Comparison of ENCODE assay signal across 18 cellular contexts in the genomic region with DNA sequence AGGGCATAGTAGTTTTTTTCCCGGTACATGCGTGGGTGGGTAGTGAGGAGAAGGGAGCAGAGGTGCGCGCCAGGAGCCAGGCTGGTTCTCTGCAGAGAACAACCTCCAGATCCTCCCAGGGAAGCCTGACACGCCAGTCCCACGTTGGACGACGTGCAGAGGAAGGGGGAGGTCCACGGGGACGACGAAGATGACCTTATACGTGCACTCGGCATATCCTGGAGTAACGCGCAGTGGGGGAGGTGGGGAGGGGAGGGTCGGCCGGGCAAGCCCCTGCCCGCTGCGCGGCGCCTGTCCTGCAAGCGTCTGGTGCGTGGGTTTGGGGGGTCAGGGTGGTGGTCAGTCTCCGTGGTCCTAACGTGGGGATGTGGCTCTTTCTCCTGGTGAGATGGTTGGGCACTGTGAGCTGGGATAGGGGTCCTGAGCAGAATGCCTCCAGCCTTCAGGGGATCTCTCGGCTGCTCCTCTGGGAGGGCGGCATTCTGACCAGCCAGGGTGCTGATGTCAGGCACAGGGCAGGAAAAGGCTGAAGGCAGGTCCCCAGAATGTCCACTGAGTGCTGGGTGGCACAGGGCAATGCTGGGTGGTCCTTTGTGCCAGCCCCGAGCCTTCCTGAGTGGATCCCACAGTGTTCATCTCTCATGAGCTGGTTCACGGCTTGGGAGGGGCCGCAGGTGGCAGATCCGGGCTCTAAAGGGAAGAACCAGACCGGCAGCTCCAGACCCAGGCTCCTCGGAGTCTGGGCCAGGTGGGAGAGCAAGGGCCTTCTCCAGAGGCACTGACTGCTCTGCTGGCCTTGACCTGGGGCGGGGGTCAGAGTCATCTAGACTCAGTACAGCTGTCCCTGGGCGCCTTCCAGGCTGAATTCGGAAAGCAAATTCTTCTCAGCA. TPM values are rescaled to one million over a fixed set of nuclear protein-coding genes. Genes with fewer than 3 reads are reported as not detected.
A peak's percentile ranks its signal among the peaks of the same experiment; 100 is the strongest.
DNase-seq lines count a peak whose midpoint lies in the region; ATAC-seq and TF ChIP-seq lines count a peak whose summit lies in the region.
"Had no signal": no experiment of that assay in that cellular context is flagged by ENCODE, and none has a peak within 500 bp of the region (broad histone marks: within the 10 kb centered on the region; RNA-seq: fewer than 3 reads in every experiment).

No MANE protein-coding gene starts in this region.

- H2BK5ac ChIP-seq in trophoblast cell (ENCODE audit: low read depth, low read length, poor library complexity), result no peak overlapping the region

- H3K4me3 ChIP-seq in SK-N-SH (ENCODE audit: low read depth in 2 of 2, low read length in 1 of 2), result no peak overlapping the region
- no peak overlapping the region for H3K4me3 ChIP-seq in H7 (ENCODE audit: insufficient read depth, low read depth, low read length)
- H3K4me3 ChIP-seq in sigmoid colon, result no peak overlapping the region
- no peak overlapping the region for H3K4me3 ChIP-seq in trophoblast cell (ENCODE audit: low read depth, low read length)
- H3K4me3 ChIP-seq: BLaER1, GM23248 had no signal

- no peak for TF ChIP-seq POLR2A in sigmoid colon (IDR thresholded peaks at IDR 0.05)

- no peaks in the 10 kb centered on the region for H3K79me1 ChIP-seq in trophoblast cell (ENCODE audit: low read length)

- H3K9me2 ChIP-seq in SK-N-SH, result no peaks in the 10 kb centered on the region

- H2AFZ ChIP-seq in SK-N-SH (ENCODE audit: low read depth) (no peak overlapping the region), trophoblast cell (ENCODE audit: insufficient read depth, low read length, poor library complexity) (no peak overlapping the region)
- H2AFZ ChIP-seq: GM23248 had no signal

- no peak overlapping the region for H4K91ac ChIP-seq in trophoblast cell (ENCODE audit: low read depth, low read length)

- H3F3A ChIP-seq in SK-N-SH (replicated peaks; ENCODE audit: insufficient read depth), result no peaks in the 10 kb centered on the region

- no peaks in the 10 kb centered on the region; the same call in 1 of the 2 replicates for H3K27me3 ChIP-seq in SK-N-SH (ENCODE audit: insufficient read depth)
- no peaks in the 10 kb centered on the region for H3K27me3 ChIP-seq in H7 (ENCODE audit: control insufficient read depth, insufficient read depth, low read length)
- H3K27me3 ChIP-seq in sigmoid colon, result no peaks in the 10 kb centered on the region
- no peaks in the 10 kb centered on the region for H3K27me3 ChIP-seq in trophoblast cell (ENCODE audit: insufficient read depth, low read length)
- H3K27me3 ChIP-seq: BLaER1 had no signal

- no peak for TF ChIP-seq RAD21 in SK-N-SH (IDR thresholded peaks at IDR 0.05; ENCODE audit: low read length)

- no peak overlapping the region for H4K12ac ChIP-seq in trophoblast cell (ENCODE audit: low read depth, low read length)

- H2BK120ac ChIP-seq in trophoblast cell (ENCODE audit: insufficient read depth, low read length, poor library complexity), result no peak overlapping the region

- no peak overlapping the region for H3K27ac ChIP-seq in SK-N-SH (ENCODE audit: low read depth in 2 of 2, low read length in 1 of 2)
- no peak overlapping the region for H3K27ac ChIP-seq in sigmoid colon
- H3K27ac ChIP-seq in trophoblast cell (ENCODE audit: low read depth, low read length), result no peak overlapping the region
- H3K27ac ChIP-seq: 22Rv1, BLaER1, GM23248 had no signal

- H3K23ac ChIP-seq in trophoblast cell (ENCODE audit: low read length), result no peak overlapping the region

- H3K79me2 ChIP-seq in SK-N-SH (ENCODE audit: insufficient read depth), result no peaks in the 10 kb centered on the region
- no peaks in the 10 kb centered on the region for H3K79me2 ChIP-seq in trophoblast cell (ENCODE audit: control insufficient read depth, insufficient read depth, low read length, poor library complexity)

- no peaks in the 10 kb centered on the region for H3K9me3 ChIP-seq in SK-N-SH
- H3K9me3 ChIP-seq in sigmoid colon, result no peaks in the 10 kb centered on the region
- peaks cover 2% of the 10 kb centered on the region for H3K9me3 ChIP-seq in trophoblast cell (ENCODE audit: insufficient read depth, low read depth, low read length)
- H3K9me3 ChIP-seq: BLaER1 had no signal

- no peak overlapping the region for H3K4ac ChIP-seq in trophoblast cell (ENCODE audit: low read depth, low read length)

- peak; percentile 40 for DNase-seq in SK-N-SH
- peak; percentile 57 for DNase-seq in H7
- peak; percentile 8 for DNase-seq in hepatic stellate cell (ENCODE audit: low spot score)
- peak; percentile 59 for DNase-seq in sigmoid colon
- DNase-seq in NCI-H2171 (lab: John Stamatoyannopoulos, UW), result no peak
- DNase-seq in trophoblast cell, result no peak
- DNase-seq: activated CD4-positive, alpha-beta T cell treated with anti-CD3 and anti-CD28 coated beads, Interleukin-2, amount 10 ng/mL, durations not matched to agents 24 days and 14 days; dermis blood vessel endothelial cell; GM23248; IMR-90; NCI-H1694; NCI-H226; substantia nigra had no signal

- no peak for ATAC-seq in SK-N-SH treated with all-trans-retinoic acid at 6 μM for 48 hours
- ATAC-seq in HG03442 (IDR thresholded peaks at IDR 0.05; ENCODE audit: unreplicated experiment), result no peak

- CTCF ChIA-PET in SK-N-SH (lab: Yijun Ruan, JAX), result interaction anchor here (1.0 kb wide), 1 partner anchor 9 kb away, joined by 3 read pairs; no protein-coding TSS in a partner anchor

- TF ChIP-seq CTCF in SK-N-SH (IDR thresholded peaks at IDR 0.05) (no peak), sigmoid colon (IDR thresholded peaks at IDR 0.05) (no peak)

- no peaks in the 10 kb centered on the region for H3K4me1 ChIP-seq in SK-N-SH (ENCODE audit: control insufficient read depth in 1 of 2, insufficient read depth in 2 of 2, low read depth in 1 of 2, low read length in 1 of 2)
- no peaks in the 10 kb centered on the region for H3K4me1 ChIP-seq in sigmoid colon
- H3K4me1 ChIP-seq in trophoblast cell (ENCODE audit: control insufficient read depth in 1 of 2, insufficient read depth in 2 of 2, low read length in 2 of 2), result no peaks in the 10 kb centered on the region

- no peak overlapping the region for H4K8ac ChIP-seq in trophoblast cell (ENCODE audit: low read depth, low read length)

- no peak overlapping the region for H2AK5ac ChIP-seq in trophoblast cell (ENCODE audit: low read length)

- no peak overlapping the region for H3K18ac ChIP-seq in trophoblast cell (ENCODE audit: low read length)

- H3K4me2 ChIP-seq in SK-N-SH, result no peak overlapping the region
- no peak overlapping the region for H3K4me2 ChIP-seq in trophoblast cell (ENCODE audit: low read length)
- H3K4me2 ChIP-seq: BLaER1 had no signal

- 25% methylated on average over 23 of the region's 36 CpGs for WGBS in SK-N-SH (ENCODE audit: low lambda C conversion rate)
- WGBS in sigmoid colon, 2 donors, result 80 to 85% methylated on average over 36 of the region's 36 CpGs
- WGBS in trophoblast cell (ENCODE audit: extremely low coverage, insufficient coverage, insufficient read length), result no CpG with 5 or more reads among the region's 36 CpGs

- intact Hi-C loops in sigmoid colon (cut with DNase I), result no loop called here

- H3K9ac ChIP-seq in SK-N-SH, result no peak overlapping the region
- no peak overlapping the region for H3K9ac ChIP-seq in trophoblast cell (ENCODE audit: low read length)
- H3K9ac ChIP-seq: BLaER1, GM23248 had no signal

- no peak overlapping the region for H3K14ac ChIP-seq in trophoblast cell (ENCODE audit: low read length)

- no peak overlapping the region for H2BK12ac ChIP-seq in trophoblast cell (ENCODE audit: low read length)

- no peak for TF ChIP-seq EP300 in SK-N-SH (IDR thresholded peaks at IDR 0.05; ENCODE audit: borderline replicate concordance in 1 of 2, low read depth in 1 of 2, low read length in 1 of 2)
- no peak for TF ChIP-seq EP300 in sigmoid colon (IDR thresholded peaks at IDR 0.05)

- H3K36me3 ChIP-seq in SK-N-SH (replicated peaks in 1 of 2; ENCODE audit: control insufficient read depth in 1 of 2, insufficient read depth in 2 of 2, low read length in 1 of 2), result no peaks in the 10 kb centered on the region
- H3K36me3 ChIP-seq in H7 (replicated peaks; ENCODE audit: control insufficient read depth, insufficient read depth, low read length), result no peaks in the 10 kb centered on the region
- H3K36me3 ChIP-seq in sigmoid colon, result no peaks in the 10 kb centered on the region
- no peaks in the 10 kb centered on the region for H3K36me3 ChIP-seq in trophoblast cell (ENCODE audit: control insufficient read depth in 1 of 2, insufficient read depth in 2 of 2, low read length in 2 of 2)
- H3K36me3 ChIP-seq: BLaER1 had no signal

- H4K20me1 ChIP-seq in SK-N-SH (ENCODE audit: insufficient read depth), result no peaks in the 10 kb centered on the region
- H4K20me1 ChIP-seq: BLaER1 had no signal

- POLR2A ChIA-PET in SK-N-SH (lab: Yijun Ruan, JAX), result no interaction called here

TF ChIP-seq in SK-N-SH, 30 proteins besides CTCF, POLR2A, EP300 and RAD21 (continues in another document):
- no peak for TF ChIP-seq TCF12 (IDR thresholded peaks at IDR 0.05)

TF ChIP-seq in SK-N-SH treated with all-trans-retinoic acid at 6 μM for 48 hours, 23 proteins besides CTCF, POLR2A, EP300 and RAD21 (continues in another document):
- no peak for TF ChIP-seq PATZ1 (CRISPR knock-in tag; IDR thresholded peaks at IDR 0.05; ENCODE audit: borderline replicate concordance)

RNA-seq across cellular contexts. Expression of gene SCGB3A1, which starts 10.5 kb away (rescaled TPM):
- polyA plus RNA-seq in SK-N-SH (2012; rRNA removed) (not detected in 2 replicates), sigmoid colon (under 1 TPM in 1 of 3 donors, not detected in 2; 0.83 TPM)
- polyA plus RNA-seq in SK-N-SH (2012; cell fraction: cytosol; rRNA removed), result 0.08 TPM in 1 of 2 replicates, not detected in the other
- polyA plus RNA-seq in SK-N-SH (2012; cell fraction: nucleus; rRNA removed), result not detected in 2 replicates
- not detected in 2 replicates for total RNA-seq in H7 (2014; rRNA removed; shearing (Covaris generic))
- total RNA-seq in sigmoid colon, result not detected
- polyA plus RNA-seq in trophoblast cell (2013), result not detected in 2 replicates
- total RNA-seq: activated CD4-positive, alpha-beta T cell treated with anti-CD3 and anti-CD28 coated beads, Interleukin-2, amount 10 ng/mL, durations not matched to agents 24 days and 14 days; GM23248; IMR-90; myocyte had no signal
- polyA plus RNA-seq: GM23248, IMR-90 had no signal

RNA-seq across cellular contexts. Expression of gene FLT4, which starts 47.6 kb away (rescaled TPM):
- 0.02 and 0.05 TPM in 2 replicates for polyA plus RNA-seq in SK-N-SH (2012; rRNA removed)
- polyA plus RNA-seq in SK-N-SH (2012; cell fraction: cytosol; rRNA removed), result 0.03 and 0.26 TPM in 2 replicates
- 0.05 and 0.35 TPM in 2 replicates for polyA plus RNA-seq in SK-N-SH (2012; cell fraction: nucleus; rRNA removed)
- total RNA-seq in H7 (2014; rRNA removed; shearing (Covaris generic)), result 7.2 and 13.8 TPM in 2 replicates
- 10 to 100 TPM in 1 of 4 donors, 1 to 10 TPM in 3; 5.3 to 16.9 (median 8.6) TPM for total RNA-seq in sigmoid colon
- polyA plus RNA-seq in sigmoid colon, result 1 to 10 TPM in 1 of 3 donors, under 1 TPM in 2; 0.23 to 6.2 (median 0.60) TPM
- 0.54 and 0.57 TPM in 2 replicates for polyA plus RNA-seq in trophoblast cell (2013)
- total RNA-seq: GM23248 had no signal
- polyA plus RNA-seq: GM23248 had no signal

Comparison
In these comparisons a context has a peak if more than half of its experiments do, and no peak if none do; other contexts are left out.
1. DNase-seq: peak in SK-N-SH (single experiment), H7 (single experiment), hepatic stellate cell (single experiment) and sigmoid colon (single experiment); none in NCI-H2171 (single experiment) and trophoblast cell (0 of 2).